ENCODE assay signal across 1 cellular context in genomic region chr1:27011976-27012563, GRCh38.
TF ChIP-seq lines count a peak whose summit lies in the region.

No MANE protein-coding gene starts in this region.

TF ChIP-seq in HCT116, 20 proteins besides CTCF, POLR2A, EP300 and RAD21 (continued from another document):
- no peak for TF ChIP-seq EZH2 (IDR thresholded peaks at IDR 0.05)
- no peak for TF ChIP-seq YY1 (IDR thresholded peaks at IDR 0.05; ENCODE audit: extremely low read depth, insufficient replicate concordance, low read depth, low read length)
- TF ChIP-seq FOSL1 (IDR thresholded peaks at IDR 0.05; ENCODE audit: low read depth): no peak
- no peak for TF ChIP-seq CBX3 (IDR thresholded peaks at IDR 0.05; ENCODE audit: low read depth)
- TF ChIP-seq, protein P1, sequence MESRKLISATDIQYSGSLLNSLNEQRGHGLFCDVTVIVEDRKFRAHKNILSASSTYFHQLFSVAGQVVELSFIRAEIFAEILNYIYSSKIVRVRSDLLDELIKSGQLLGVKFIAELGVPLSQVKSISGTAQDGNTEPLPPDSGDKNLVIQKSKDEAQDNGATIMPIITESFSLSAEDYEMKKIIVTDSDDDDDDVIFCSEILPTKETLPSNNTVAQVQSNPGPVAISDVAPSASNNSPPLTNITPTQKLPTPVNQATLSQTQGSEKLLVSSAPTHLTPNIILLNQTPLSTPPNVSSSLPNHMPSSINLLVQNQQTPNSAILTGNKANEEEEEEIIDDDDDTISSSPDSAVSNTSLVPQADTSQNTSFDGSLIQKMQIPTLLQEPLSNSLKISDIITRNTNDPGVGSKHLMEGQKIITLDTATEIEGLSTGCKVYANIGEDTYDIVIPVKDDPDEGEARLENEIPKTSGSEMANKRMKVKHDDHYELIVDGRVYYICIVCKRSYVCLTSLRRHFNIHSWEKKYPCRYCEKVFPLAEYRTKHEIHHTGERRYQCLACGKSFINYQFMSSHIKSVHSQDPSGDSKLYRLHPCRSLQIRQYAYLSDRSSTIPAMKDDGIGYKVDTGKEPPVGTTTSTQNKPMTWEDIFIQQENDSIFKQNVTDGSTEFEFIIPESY (IDR thresholded peaks at IDR 0.05; ENCODE audit: extremely low read depth, insufficient replicate concordance, low read length): no peak
- no peak for TF ChIP-seq JUND (IDR thresholded peaks at IDR 0.05)
- TF ChIP-seq SIN3A (IDR thresholded peaks at IDR 0.05; ENCODE audit: low read depth): no peak
- no peak for TF ChIP-seq EZH2phosphoT487 (IDR thresholded peaks at IDR 0.05; ENCODE audit: borderline replicate concordance)
- no peak for TF ChIP-seq TCF7L2 (IDR thresholded peaks at IDR 0.05; ENCODE audit: borderline replicate concordance, extremely low read depth, insufficient read depth, insufficient read length)
- no peak for TF ChIP-seq ZNF274 (IDR thresholded peaks at IDR 0.05; ENCODE audit: low read depth, low read length)
- TF ChIP-seq CEBPB (IDR thresholded peaks at IDR 0.05; ENCODE audit: low read depth): no peak
- TF ChIP-seq SRF (IDR thresholded peaks at IDR 0.05; ENCODE audit: low read depth): no peak
- no peak for TF ChIP-seq MAX (IDR thresholded peaks at IDR 0.05)
- no peak for TF ChIP-seq EGR1 (IDR thresholded peaks at IDR 0.05; ENCODE audit: low read depth)
